22 cellular contexts compared by ENCODE assay signal in the genomic region with DNA sequence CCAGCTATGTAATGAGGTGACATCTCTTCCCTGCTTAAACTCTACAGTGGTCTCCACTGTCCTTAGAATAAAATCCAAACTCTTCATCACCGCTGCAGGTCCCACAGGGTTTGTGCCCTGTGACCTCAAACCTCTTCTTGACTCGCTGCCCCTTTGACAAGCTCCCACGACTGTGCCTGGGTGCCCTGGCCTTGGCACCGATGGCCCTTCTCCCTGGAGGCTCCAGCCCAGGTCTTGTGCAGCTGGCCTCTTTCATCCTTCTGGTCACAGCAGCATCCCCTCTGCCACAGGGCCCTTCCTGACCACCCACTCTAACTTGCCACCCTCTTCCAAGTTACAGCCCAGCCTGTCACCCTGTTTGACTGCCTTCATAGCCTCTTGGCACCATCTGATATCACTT.
"Had no signal": no experiment of that assay in that cellular context is flagged by ENCODE, and none has a peak within 500 bp of the region (broad histone marks: within the 10 kb centered on the region; RNA-seq: fewer than 3 reads in every experiment).

No MANE protein-coding gene starts in this region.

- H3K9me3 ChIP-seq: esophagus squamous epithelium, gastroesophageal sphincter, left lung, spleen, testis, tibial nerve, upper lobe of right lung had no signal

- H3K4me3 ChIP-seq: dorsolateral prefrontal cortex, esophagus squamous epithelium, gastroesophageal sphincter, left lung, spleen, testis, tibial nerve, upper lobe of right lung had no signal

- H3K4me1 ChIP-seq: left lung, spleen, testis, tibial nerve, upper lobe of right lung had no signal

- ATAC-seq: gastroesophageal sphincter; left lung; sciatic nerve; stimulated activated naive B cell treated with anti-CD40 and anti-IgM and Interleukin-4, amounts not matched to agents 10 μg/mL and 1 μg/mL and 100 μg/mL, for 72 hours; stimulated activated naive CD8-positive, alpha-beta T cell treated with anti-CD3 and anti-CD28 coated beads, Interleukin-15, amount 100 ng/mL, for 72 hours; upper lobe of right lung had no signal

- H3K27ac ChIP-seq: dorsolateral prefrontal cortex, esophagus squamous epithelium, gastroesophageal sphincter, left lung, spleen, testis, tibial nerve, upper lobe of right lung had no signal

- H3K27ac Mint-ChIP-seq: nephron; stimulated activated naive B cell treated with anti-CD40 and anti-IgM and Interleukin-4, amounts not matched to agents 10 μg/mL and 1 μg/mL and 100 μg/mL, for 72 hours; stimulated activated naive CD8-positive, alpha-beta T cell treated with anti-CD3 and anti-CD28 coated beads, Interleukin-15, amount 100 ng/mL, for 72 hours had no signal

- H3K9me3 Mint-ChIP-seq: naive B cell; nephron; stimulated activated naive B cell treated with anti-CD40 and anti-IgM and Interleukin-4, amounts not matched to agents 10 μg/mL and 1 μg/mL and 100 μg/mL, for 72 hours; stimulated activated naive CD8-positive, alpha-beta T cell treated with anti-CD3 and anti-CD28 coated beads, Interleukin-15, amount 100 ng/mL, for 72 hours had no signal

- DNase-seq: cortex of kidney; dorsolateral prefrontal cortex; effector CD8-positive, alpha-beta T cell; esophagus squamous epithelium; foreskin fibroblast; glutamatergic neuron; islet precursor cell; mesendoderm; naive B cell; spleen; stimulated activated CD4-positive, alpha-beta T cell treated with anti-CD3 and anti-CD28 coated beads, Interleukin-15, amount 100 ng/mL, for 24 hours; stimulated activated CD4-positive, alpha-beta T cell treated with anti-CD3 and anti-CD28 coated beads, Interleukin-1b, Interleukin-23, amount 100 ng/mL, for 48 hours; stimulated activated CD4-positive, alpha-beta T cell treated with anti-CD3 and anti-CD28 coated beads, Interleukin-4, amount 100 ng/mL, for 24 hours; stimulated activated naive B cell treated with anti-CD40 and anti-IgM and Interleukin-4, amounts not matched to agents 10 μg/mL and 1 μg/mL and 100 μg/mL, for 72 hours; stimulated activated naive CD8-positive, alpha-beta T cell treated with anti-CD3 and anti-CD28 coated beads, Interleukin-15, amount 100 ng/mL, for 72 hours; testis; upper lobe of right lung had no signal

- H3K36me3 Mint-ChIP-seq: naive B cell; stimulated activated naive B cell treated with anti-CD40 and anti-IgM and Interleukin-4, amounts not matched to agents 10 μg/mL and 1 μg/mL and 100 μg/mL, for 72 hours had no signal

- H3K4me3 Mint-ChIP-seq: naive B cell; nephron; stimulated activated naive B cell treated with anti-CD40 and anti-IgM and Interleukin-4, amounts not matched to agents 10 μg/mL and 1 μg/mL and 100 μg/mL, for 72 hours; stimulated activated naive CD8-positive, alpha-beta T cell treated with anti-CD3 and anti-CD28 coated beads, Interleukin-15, amount 100 ng/mL, for 72 hours had no signal

- H3K27me3 Mint-ChIP-seq: naive B cell; stimulated activated naive B cell treated with anti-CD40 and anti-IgM and Interleukin-4, amounts not matched to agents 10 μg/mL and 1 μg/mL and 100 μg/mL, for 72 hours; stimulated activated naive CD8-positive, alpha-beta T cell treated with anti-CD3 and anti-CD28 coated beads, Interleukin-15, amount 100 ng/mL, for 72 hours had no signal

- H3K4me1 Mint-ChIP-seq: naive B cell; nephron; stimulated activated naive B cell treated with anti-CD40 and anti-IgM and Interleukin-4, amounts not matched to agents 10 μg/mL and 1 μg/mL and 100 μg/mL, for 72 hours had no signal

- H3K27me3 ChIP-seq: dorsolateral prefrontal cortex, esophagus squamous epithelium, gastroesophageal sphincter, left lung, spleen, testis, tibial nerve, upper lobe of right lung had no signal
